2 cellular contexts compared by ENCODE assay signal in the genomic region with DNA sequence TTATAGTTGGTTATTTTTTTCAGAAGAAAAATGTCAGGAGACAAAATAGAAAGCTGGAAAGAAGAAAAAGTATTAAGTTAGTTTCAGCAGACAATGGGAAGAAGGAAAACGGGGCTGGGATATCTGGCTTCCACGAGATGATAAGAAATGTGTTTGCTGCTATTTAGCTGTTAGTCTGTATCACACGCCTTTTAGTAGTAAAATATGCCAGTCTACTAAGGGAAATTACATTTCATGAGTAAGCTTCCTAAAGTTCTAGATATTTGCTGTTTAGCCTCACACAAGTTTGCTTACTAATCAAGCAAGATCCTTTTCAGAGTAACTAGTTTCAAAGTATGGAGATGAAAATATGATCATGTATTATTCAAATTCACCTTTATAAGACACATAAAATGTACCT.
TF ChIP-seq lines count a peak whose summit lies in the region.

No MANE protein-coding gene starts in this region.

TF ChIP-seq in IMR-90, 13 proteins besides CTCF, POLR2A, EP300 and RAD21:
- TF ChIP-seq, protein P1, sequence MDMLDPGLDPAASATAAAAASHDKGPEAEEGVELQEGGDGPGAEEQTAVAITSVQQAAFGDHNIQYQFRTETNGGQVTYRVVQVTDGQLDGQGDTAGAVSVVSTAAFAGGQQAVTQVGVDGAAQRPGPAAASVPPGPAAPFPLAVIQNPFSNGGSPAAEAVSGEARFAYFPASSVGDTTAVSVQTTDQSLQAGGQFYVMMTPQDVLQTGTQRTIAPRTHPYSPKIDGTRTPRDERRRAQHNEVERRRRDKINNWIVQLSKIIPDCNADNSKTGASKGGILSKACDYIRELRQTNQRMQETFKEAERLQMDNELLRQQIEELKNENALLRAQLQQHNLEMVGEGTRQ (IDR thresholded peaks at IDR 0.05; ENCODE audit: low read depth, low read length), result no peak
- TF ChIP-seq MAZ (IDR thresholded peaks at IDR 0.05; ENCODE audit: borderline replicate concordance, low read depth, low read length), result no peak
- no peak for TF ChIP-seq RFX5 (IDR thresholded peaks at IDR 0.05; ENCODE audit: low read depth, low read length)
- no peak for TF ChIP-seq FOS (IDR thresholded peaks at IDR 0.05; ENCODE audit: low read depth, low read length)
- TF ChIP-seq RCOR1 (IDR thresholded peaks at IDR 0.05; ENCODE audit: insufficient replicate concordance, low read length), result no peak
- no peak for TF ChIP-seq MAFK (IDR thresholded peaks at IDR 0.05; ENCODE audit: low read depth, low read length)
- TF ChIP-seq, protein P2, sequence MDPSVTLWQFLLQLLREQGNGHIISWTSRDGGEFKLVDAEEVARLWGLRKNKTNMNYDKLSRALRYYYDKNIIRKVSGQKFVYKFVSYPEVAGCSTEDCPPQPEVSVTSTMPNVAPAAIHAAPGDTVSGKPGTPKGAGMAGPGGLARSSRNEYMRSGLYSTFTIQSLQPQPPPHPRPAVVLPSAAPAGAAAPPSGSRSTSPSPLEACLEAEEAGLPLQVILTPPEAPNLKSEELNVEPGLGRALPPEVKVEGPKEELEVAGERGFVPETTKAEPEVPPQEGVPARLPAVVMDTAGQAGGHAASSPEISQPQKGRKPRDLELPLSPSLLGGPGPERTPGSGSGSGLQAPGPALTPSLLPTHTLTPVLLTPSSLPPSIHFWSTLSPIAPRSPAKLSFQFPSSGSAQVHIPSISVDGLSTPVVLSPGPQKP (IDR thresholded peaks at IDR 0.05; ENCODE audit: borderline replicate concordance, low read depth, low read length), result no peak
- TF ChIP-seq CHD1 (IDR thresholded peaks at IDR 0.05; ENCODE audit: low read depth, low read length), result no peak
- TF ChIP-seq NFE2L2 (IDR thresholded peaks at IDR 0.05; ENCODE audit: low read depth, low read length), result no peak
- TF ChIP-seq MXI1 (IDR thresholded peaks at IDR 0.05; ENCODE audit: borderline replicate concordance, low read depth, low read length), result no peak
- TF ChIP-seq CEBPB (IDR thresholded peaks at IDR 0.05; ENCODE audit: low read depth, low read length), result no peak
- TF ChIP-seq BHLHE40 (IDR thresholded peaks at IDR 0.05; ENCODE audit: low read depth, low read length), result no peak

TF ChIP-seq in endothelial cell of umbilical vein, 7 proteins besides CTCF, POLR2A, EP300 and RAD21:
- peak; percentile 36 for TF ChIP-seq FOS (IDR thresholded peaks at IDR 0.05; ENCODE audit: borderline replicate concordance, insufficient read depth, low read length)
- no peak for TF ChIP-seq JUN (IDR thresholded peaks at IDR 0.05; ENCODE audit: borderline replicate concordance, insufficient read depth, insufficient read length, low read depth)
- no peak for TF ChIP-seq MYC (IDR thresholded peaks at IDR 0.05; ENCODE audit: low read depth, low read length)
- peak; percentile 35 for TF ChIP-seq GATA2 (IDR thresholded peaks at IDR 0.05; ENCODE audit: insufficient read depth, insufficient read length, low read depth, low read length)
- TF ChIP-seq EZH2 (IDR thresholded peaks at IDR 0.05; ENCODE audit: borderline replicate concordance, low read depth, low read length, severe bottlenecking), result no peak
